8 cellular contexts compared by ENCODE assay signal in genomic region chr2:160491922-160492371, GRCh38. TPM values are rescaled to one million over a fixed set of nuclear protein-coding genes. Genes with fewer than 3 reads are reported as not detected.
DNase-seq lines count a peak whose midpoint lies in the region; ATAC-seq, FAIRE-seq and TF ChIP-seq lines count a peak whose summit lies in the region.

No MANE protein-coding gene starts in this region.

- no peaks in the 10 kb centered on the region for H3K9me2 ChIP-seq in GM23338 (ENCODE audit: insufficient read depth)

- no peaks in the 10 kb centered on the region for H4K20me1 ChIP-seq in GM23338 (replicated peaks; ENCODE audit: insufficient read depth)

- TF ChIP-seq CTCF in GM23338 (conservative IDR thresholded peaks at IDR 0.05; ENCODE audit: low read depth in 2 of 2), result no peak
- TF ChIP-seq CTCF in fibroblast of mammary gland (conservative IDR thresholded peaks at IDR 0.05; ENCODE audit: control insufficient read depth, insufficient read depth, low read depth, low read length), result no peak
- TF ChIP-seq CTCF in osteocyte (IDR thresholded peaks at IDR 0.05), result no peak
- TF ChIP-seq CTCF in D721Med (IDR thresholded peaks at IDR 0.05; ENCODE audit: insufficient read depth, missing control alignments), result no peak

- H3K27me3 ChIP-seq in GM23338 (ENCODE audit: insufficient read depth), result no peaks in the 10 kb centered on the region

- H3K4me3 ChIP-seq in GM23338 (peak overlapping the region; percentile 74), fibroblast of mammary gland (ENCODE audit: control insufficient read depth, low read depth, low read length) (peak overlapping the region; percentile 77)

- H3K4me1 ChIP-seq in GM23338 (ENCODE audit: insufficient read depth), result peaks cover 40% of the 10 kb centered on the region

- no peak overlapping the region; the same call in 1 of the 2 replicates for H2AFZ ChIP-seq in GM23338

- H3K36me3 ChIP-seq in GM23338 (ENCODE audit: insufficient read depth), result no peaks in the 10 kb centered on the region

- H3K27ac Mint-ChIP-seq in GM23338, result peak overlapping the region; percentile 76
- peak overlapping the region; percentile 93 for H3K27ac Mint-ChIP-seq in osteocyte (ENCODE audit: unreplicated experiment)

- H3K4me2 ChIP-seq in GM23338, result peak overlapping the region; percentile 82

- peak overlapping the region; percentile 86 for H3K27ac ChIP-seq in GM23338 (ENCODE audit: low read depth)

- H3K4me1 Mint-ChIP-seq in GM23338 (peaks cover 49% of the 10 kb centered on the region), osteocyte (ENCODE audit: unreplicated experiment) (peaks cover 48% of the 10 kb centered on the region)

- H3K4me3 Mint-ChIP-seq in GM23338 (peak overlapping the region; percentile 84), osteocyte (ENCODE audit: unreplicated experiment) (peak overlapping the region; percentile 90)

- H3K36me3 Mint-ChIP-seq in GM23338 (ENCODE audit: low read depth), result no peaks in the 10 kb centered on the region
- peaks cover under 1% of the 10 kb centered on the region for H3K36me3 Mint-ChIP-seq in osteocyte (ENCODE audit: unreplicated experiment)

- H3K9me3 Mint-ChIP-seq in GM23338 (no peaks in the 10 kb centered on the region), osteocyte (ENCODE audit: unreplicated experiment) (no peaks in the 10 kb centered on the region)

- H3K27me3 Mint-ChIP-seq in GM23338 (ENCODE audit: insufficient read depth, low read depth, poor library complexity) (no peaks in the 10 kb centered on the region), osteocyte (ENCODE audit: unreplicated experiment) (no peaks in the 10 kb centered on the region)

- 0 out of 3 replicates have a peak, but pooled peaks have one; percentile 1 for ATAC-seq in GM23338
- ATAC-seq in SK-N-SH treated with all-trans-retinoic acid at 6 μM for 48 hours, result peak; percentile 38
- no peak for ATAC-seq in HG03039 (IDR thresholded peaks at IDR 0.05; ENCODE audit: unreplicated experiment)

- peaks cover 56% of the 10 kb centered on the region for H3K79me2 ChIP-seq in GM23338 (replicated peaks; ENCODE audit: insufficient read depth)

- no peaks in the 10 kb centered on the region for H3F3A ChIP-seq in GM23338 (replicated peaks; ENCODE audit: low read depth)

- no peak for FAIRE-seq in D721Med (lab: Jason Lieb, UNC)

- DNase-seq in GM23338 (ENCODE audit: low spot score) (peak; percentile 57), fibroblast of mammary gland (ENCODE audit: low read depth) (peak; percentile 75), osteocyte (ENCODE audit: extremely low spot score, unreplicated experiment) (no peak), mucosa of gallbladder (ENCODE audit: low spot score) (no peak), D721Med (ENCODE audit: insufficient read length, low spot score) (no peak), NCI-H146 treated with DMSO at 0.1 percent for 48 hours (lab: John Stamatoyannopoulos, UW; ENCODE audit: unreplicated experiment) (no peak)

TF ChIP-seq in GM23338, 12 proteins besides CTCF, POLR2A, EP300 and RAD21 (continues in another document):
- TF ChIP-seq EZH2phosphoT487 (IDR thresholded peaks at IDR 0.05; ENCODE audit: unreplicated experiment) (no peak), STAT1 (IDR thresholded peaks at IDR 0.05; ENCODE audit: unreplicated experiment) (no peak), JUNB (IDR thresholded peaks at IDR 0.05; ENCODE audit: unreplicated experiment) (no peak), POLR2AphosphoS5 (IDR thresholded peaks at IDR 0.05; ENCODE audit: low read depth) (no peak), CREB1 (CRISPR knock-in tag; IDR thresholded peaks at IDR 0.05; ENCODE audit: low read depth) (no peak)

TF ChIP-seq in SK-N-SH treated with all-trans-retinoic acid at 6 μM for 48 hours, 23 proteins besides CTCF, POLR2A, EP300 and RAD21:
- TF ChIP-seq ZFP30 (CRISPR knock-in tag; IDR thresholded peaks at IDR 0.05) (no peak), ZNF565 (CRISPR knock-in tag; conservative IDR thresholded peaks at IDR 0.05; ENCODE audit: low read depth) (no peak), ISL1 (CRISPR knock-in tag; IDR thresholded peaks at IDR 0.05) (no peak), ZFP3 (CRISPR knock-in tag; IDR thresholded peaks at IDR 0.05) (no peak), ZNF70 (CRISPR knock-in tag; IDR thresholded peaks at IDR 0.05) (no peak), POU6F1 (CRISPR knock-in tag; IDR thresholded peaks at IDR 0.05; ENCODE audit: borderline replicate concordance, low read depth) (no peak), ZNF8 (CRISPR knock-in tag; IDR thresholded peaks at IDR 0.05) (no peak), CREB5 (CRISPR knock-in tag; IDR thresholded peaks at IDR 0.05; ENCODE audit: low read depth) (no peak), TOX (CRISPR knock-in tag; IDR thresholded peaks at IDR 0.05; ENCODE audit: borderline replicate concordance) (no peak), CSRNP3 (CRISPR knock-in tag; IDR thresholded peaks at IDR 0.05) (no peak), ARNTL (CRISPR knock-in tag; IDR thresholded peaks at IDR 0.05; ENCODE audit: borderline replicate concordance, low read depth) (no peak), PPARA (CRISPR knock-in tag; IDR thresholded peaks at IDR 0.05; ENCODE audit: borderline replicate concordance) (no peak), CSDC2 (CRISPR knock-in tag; IDR thresholded peaks at IDR 0.05) (no peak), BACH2 (CRISPR knock-in tag; IDR thresholded peaks at IDR 0.05; ENCODE audit: borderline replicate concordance) (no peak), TCF4 (CRISPR knock-in tag; IDR thresholded peaks at IDR 0.05; ENCODE audit: borderline replicate concordance) (no peak), ZC3H10 (CRISPR knock-in tag; IDR thresholded peaks at IDR 0.05) (no peak), SNAI2 (CRISPR knock-in tag; IDR thresholded peaks at IDR 0.05) (no peak), PATZ1 (CRISPR knock-in tag; IDR thresholded peaks at IDR 0.05; ENCODE audit: borderline replicate concordance) (no peak)

RNA-seq across cellular contexts. Expression of gene RBMS1, which starts 1.7 kb away (rescaled TPM):
- total RNA-seq in GM23338 (2014; rRNA removed; shearing (Covaris generic)), result 47.6 and 55.5 TPM in 2 replicates
- 94.8 and 111 TPM in 2 replicates for polyA plus RNA-seq in GM23338 (2016; fragmentation: Nextera tagmentation; extraction: Ambion mirVana)
- total RNA-seq in osteocyte, result 161 and 169 TPM in 2 replicates
- 36.2 TPM for total RNA-seq in mucosa of gallbladder

Comparison
In these comparisons a context has a peak if more than half of its experiments do, and no peak if none do; other contexts are left out.
1. DNase-seq: peak in GM23338 (single experiment) and fibroblast of mammary gland (single experiment); none in osteocyte (single experiment), mucosa of gallbladder (single experiment), D721Med (single experiment) and NCI-H146 treated with DMSO at 0.1 percent for 48 hours (single experiment).